Comparison of ENCODE assay signal across 15 cellular contexts in the genomic region with DNA sequence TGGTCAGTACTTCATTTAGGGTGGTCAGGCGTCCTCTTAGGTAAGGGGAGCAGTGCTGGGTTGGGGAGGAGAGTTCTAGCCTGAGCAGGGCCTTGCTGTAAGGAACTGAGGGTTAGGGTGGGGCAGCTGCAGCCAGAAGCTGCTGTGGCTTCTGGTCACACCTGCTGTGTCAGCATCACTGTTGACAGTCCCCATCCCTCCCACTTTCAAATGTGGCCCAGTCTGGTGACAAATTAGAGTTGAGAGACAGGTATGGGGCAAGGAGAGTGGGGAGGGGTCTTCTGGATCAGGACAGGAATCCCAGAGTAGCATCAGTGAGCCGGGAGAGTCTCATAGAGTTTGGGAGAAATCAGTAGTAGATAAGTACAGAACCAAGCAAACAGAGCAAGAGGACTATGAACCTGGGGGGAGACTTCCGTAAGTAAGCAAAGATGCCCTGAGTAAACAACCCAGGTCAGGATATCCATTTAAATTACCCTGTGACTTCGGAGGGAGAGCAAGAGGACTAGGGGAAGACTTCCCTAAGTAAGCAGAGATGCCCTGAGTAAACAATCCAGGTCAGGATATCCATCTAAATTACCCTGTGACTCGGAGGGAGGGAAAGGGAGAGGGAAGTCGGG. TPM values are rescaled to one million over a fixed set of nuclear protein-coding genes. Genes with fewer than 3 reads are reported as not detected.
DNase-seq lines count a peak whose midpoint lies in the region; FAIRE-seq and TF ChIP-seq lines count a peak whose summit lies in the region.
"Had no signal": no experiment of that assay in that cellular context is flagged by ENCODE, and none has a peak within 500 bp of the region (broad histone marks: within the 10 kb centered on the region; RNA-seq: fewer than 3 reads in every experiment).

No MANE protein-coding gene starts in this region.

- no peak overlapping the region for H3K9ac ChIP-seq in H1 (replicated peaks in 1 of 4; ENCODE audit: extremely low read depth in 1 of 4, low read depth in 3 of 4, low read length in 3 of 4)

- no peak for TF ChIP-seq EP300 in H1 (IDR thresholded peaks at IDR 0.05; ENCODE audit: borderline replicate concordance in 1 of 2, low read depth in 2 of 2, low read length in 2 of 2)

- H3K27ac ChIP-seq in H1 (ENCODE audit: low read depth, low read length) (no peak overlapping the region), osteoblast (ENCODE audit: low read depth, low read length) (no peak overlapping the region)
- H3K27ac ChIP-seq: brain microvascular endothelial cell, thoracic aorta had no signal

- H4K5ac ChIP-seq in H1 (ENCODE audit: insufficient read length, low read depth, low read length) = no peak overlapping the region

- H2BK15ac ChIP-seq in H1 (ENCODE audit: low read length) = no peak overlapping the region

- H3K79me1 ChIP-seq in H1 (ENCODE audit: low read depth, low read length) = peaks cover 2% of the 10 kb centered on the region; the same call in 1 of the 2 replicates

- FAIRE-seq in H1 (lab: Jason Lieb, UNC) = no peak
- FAIRE-seq: A204.1 had no signal

- H4K8ac ChIP-seq in H1 (ENCODE audit: extremely low read depth, insufficient read depth, low read length) = no peak overlapping the region

- H2AK5ac ChIP-seq in H1 (ENCODE audit: low read depth, low read length) = no peak overlapping the region

- H2BK12ac ChIP-seq in H1 (ENCODE audit: low read depth, low read length) = no peak overlapping the region

- H3K9me3 ChIP-seq in H1 (ENCODE audit: insufficient read depth in 2 of 2, low read depth in 1 of 2, low read length in 1 of 2) (no peaks in the 10 kb centered on the region), osteoblast (ENCODE audit: low read depth, low read length) (no peaks in the 10 kb centered on the region)
- H3K9me3 ChIP-seq: thoracic aorta had no signal

- H2BK20ac ChIP-seq in H1 (ENCODE audit: low read length) = no peak overlapping the region

- peak overlapping the region in 1 of 2 experiments; percentile 17; a peak in 1 of 4 replicates for H3K4me2 ChIP-seq in H1 (ENCODE audit: insufficient read depth in 1 of 2, low read depth in 2 of 2, low read length in 2 of 2)
- H3K4me2 ChIP-seq in osteoblast (ENCODE audit: insufficient read depth, low read length) = no peak overlapping the region

- whole genome bisulfite sequencing in H1 (ENCODE audit: extremely low coverage in 1 of 2, insufficient coverage in 1 of 2, insufficient read length in 1 of 2, insufficient replicate concordance in 2 of 2, low coverage in 1 of 2, low lambda C conversion rate in 2 of 2, missing lambda C conversion rate in 1 of 2), 2 experiments = 69% methylated on average over 6 of the region's 6 CpGs; no CpG with 5 or more reads in 1 of the 2 experiments

- H3K4me1 ChIP-seq in H1 (replicated peaks in 1 of 4; ENCODE audit: control insufficient read depth in 3 of 4, insufficient read depth in 4 of 4, low read length in 3 of 4) = peaks cover 0 to 13% (median 3%) of the 10 kb centered on the region in 4 experiments; a peak in 5 of 7 replicates
- H3K4me1 ChIP-seq in osteoblast (ENCODE audit: insufficient read depth, low read length) = no peaks in the 10 kb centered on the region

- H3K27me3 ChIP-seq in H1 (replicated peaks in 1 of 4; ENCODE audit: control insufficient read depth in 3 of 4, extremely low read depth in 1 of 4, insufficient read depth in 3 of 4, low read length in 3 of 4) (no peaks in the 10 kb centered on the region), osteoblast (ENCODE audit: insufficient read depth, low read length) (no peaks in the 10 kb centered on the region)
- H3K27me3 ChIP-seq: brain microvascular endothelial cell had no signal

- POLR2A ChIA-PET in H1 (lab: Charles Lee; ENCODE audit: partially characterized antibody) = interaction anchor here (0.6 kb wide), 1 partner anchor 484 kb away, joined by 3 read pairs; no protein-coding TSS in a partner anchor

- H3K18ac ChIP-seq in H1 (ENCODE audit: extremely low read depth, low read length) = no peak overlapping the region

- H3K4me3 ChIP-seq in H1 (ENCODE audit: extremely low read depth in 1 of 4, insufficient read depth in 2 of 4, low read depth in 3 of 4, low read length in 4 of 4) = no peak overlapping the region
- no peak overlapping the region for H3K4me3 ChIP-seq in osteoblast (ENCODE audit: insufficient read depth, low read length)
- H3K4me3 ChIP-seq: thoracic aorta had no signal

- H4K20me1 ChIP-seq in H1 (replicated peaks in 1 of 2; ENCODE audit: control insufficient read depth in 1 of 2, insufficient read depth in 2 of 2, low read length in 2 of 2) (peaks cover 3 to 7% of the 10 kb centered on the region in 2 experiments), osteoblast (ENCODE audit: insufficient read depth, low read length) (peaks cover 32% of the 10 kb centered on the region)

- TF ChIP-seq RAD21 in H1 (IDR thresholded peaks at IDR 0.05 in 1 of 2, conservative IDR thresholded peaks at IDR 0.05 in 1 of 2; ENCODE audit: low read depth in 2 of 2, low read length in 2 of 2) = no peak

- H2AFZ ChIP-seq in H1 (ENCODE audit: low read length) (no peak overlapping the region), osteoblast (ENCODE audit: low read length) (no peak overlapping the region)

- H2BK120ac ChIP-seq in H1 (replicated peaks; ENCODE audit: low read depth, low read length) = no peak overlapping the region

- peak overlapping the region; percentile 71; the same call in 1 of the 2 replicates for H2BK5ac ChIP-seq in H1 (ENCODE audit: low read depth, low read length)

- peaks cover 3 to 7% (median 6%) of the 10 kb centered on the region in 4 experiments; a peak in 5 of 8 replicates for H3K36me3 ChIP-seq in H1 (ENCODE audit: control insufficient read depth in 2 of 4, insufficient read depth in 4 of 4, low read length in 3 of 4)
- peaks cover 35% of the 10 kb centered on the region for H3K36me3 ChIP-seq in osteoblast (ENCODE audit: insufficient read depth, low read length)

- H3K79me2 ChIP-seq in H1 (ENCODE audit: control insufficient read depth in 1 of 2, insufficient read depth in 2 of 2, low read length in 2 of 2) (no peaks in the 10 kb centered on the region), osteoblast (ENCODE audit: insufficient read depth, low read length) (peaks cover 42% of the 10 kb centered on the region)

- no peaks in the 10 kb centered on the region for H3K23me2 ChIP-seq in H1 (ENCODE audit: low read depth, low read length)

- H4K91ac ChIP-seq in H1 (replicated peaks; ENCODE audit: insufficient read length, low read length) = no peak overlapping the region

- TF ChIP-seq CTCF in H1 (IDR thresholded peaks at IDR 0.05; ENCODE audit: control extremely low read depth in 1 of 3, insufficient read depth in 1 of 3, low read depth in 1 of 3, low read length in 3 of 3) (no peak), osteoblast (IDR thresholded peaks at IDR 0.05; ENCODE audit: extremely low read depth, low read depth, low read length) (no peak)

- TF ChIP-seq POLR2A in H1 (IDR thresholded peaks at IDR 0.05; ENCODE audit: control extremely low read depth in 1 of 2, low read depth in 2 of 2, low read length in 2 of 2) = no peak

- CTCF ChIA-PET in H1 (lab: Charles Lee; ENCODE audit: partially characterized antibody) = interaction anchor here (0.7 kb wide), 1 partner anchor 10 kb away, joined by 3 read pairs; no protein-coding TSS in a partner anchor

- no peak overlapping the region for H3K4ac ChIP-seq in H1 (replicated peaks; ENCODE audit: insufficient read length, low read depth, low read length)

- DNase-seq in DMS53 (lab: John Stamatoyannopoulos, UW) (peak; percentile 22), DMS53 treated with DMSO at 0.1 percent for 48 hours (lab: John Stamatoyannopoulos, UW; ENCODE audit: unreplicated experiment) (no peak), NCI-H69 (lab: John Stamatoyannopoulos, UW) (peak; percentile 61), H1 (ENCODE audit: low read depth in 1 of 2, low spot score in 2 of 2) (no peak), osteoblast (ENCODE audit: insufficient read length, low spot score, missing footprints) (peak; percentile 50), NOMO-1 treated with DMSO at 0.1 percent for 48 hours (lab: John Stamatoyannopoulos, UW; ENCODE audit: unreplicated experiment) (no peak), NCI-H2029 treated with DMSO at 0.1 percent for 48 hours (lab: John Stamatoyannopoulos, UW) (no peak), ACHN (no peak)
- DNase-seq: activated CD8-positive, alpha-beta memory T cell treated with anti-CD3 and anti-CD28 coated beads for 24 hours; brain microvascular endothelial cell; islet precursor cell; NCI-H510A; stimulated activated CD4-positive, alpha-beta T cell treated with anti-CD3 and anti-CD28 coated beads, Interleukin-4, amount 100 ng/mL, for 1 hour had no signal

- in situ Hi-C loops in ACHN (cut with HindIII; ENCODE audit: low pct_ligation_motif_present, low pct_unique_long_range_greater_than_20kb, low sequenced_read_pairs) = no loop called here

- H3K23ac ChIP-seq in H1 (ENCODE audit: insufficient read length) = no peak overlapping the region

- no peak overlapping the region for H3K56ac ChIP-seq in H1 (replicated peaks; ENCODE audit: insufficient read length, low read depth, low read length)

- H3K14ac ChIP-seq in H1 (ENCODE audit: insufficient read length) = no peak overlapping the region

TF ChIP-seq in H1, 55 proteins besides CTCF, POLR2A, EP300 and RAD21 (continues in another document):
- TF ChIP-seq JUN (IDR thresholded peaks at IDR 0.05; ENCODE audit: low read depth, low read length) = no peak
- no peak for TF ChIP-seq GTF2F1 (IDR thresholded peaks at IDR 0.05; ENCODE audit: borderline replicate concordance, low read depth, low read length)
- TF ChIP-seq GABPA (IDR thresholded peaks at IDR 0.05; ENCODE audit: borderline replicate concordance, insufficient read depth, low read length) = no peak
- no peak for TF ChIP-seq TAF1 (IDR thresholded peaks at IDR 0.05; ENCODE audit: low read depth, low read length)
- no peak for TF ChIP-seq SIX5 (IDR thresholded peaks at IDR 0.05; ENCODE audit: low read depth, low read length)
- no peak for TF ChIP-seq CHD2 (IDR thresholded peaks at IDR 0.05; ENCODE audit: low read length)
- no peak for TF ChIP-seq EZH2 (IDR thresholded peaks at IDR 0.05; ENCODE audit: low read depth, low read length, severe bottlenecking)

RNA-seq across cellular contexts. Expression of gene PPP6R2, which starts 53.7 kb away (rescaled TPM):
- total RNA-seq in H1 (2021; fragmentation: NEBNext Ultra II Directional; extraction: Animal tissue kit (Norgen Biotek cat#: 25700)) = 32.2 and 32.3 TPM in 2 replicates
- polyA plus RNA-seq in H1 (2011; rRNA removed) = 25.0 and 33.1 TPM in 2 replicates
- 34.4 TPM for polyA plus RNA-seq in H1 (2011; cell fraction: cytosol; rRNA removed)
- 140 TPM for polyA plus RNA-seq in H1 (2011; cell fraction: nucleus; rRNA removed)
- polyA plus RNA-seq in H1 (2012, experiment 1 of 2) = 24.5 to 41.1 TPM (median 35.3 TPM) in 4 replicates
- 25.1 TPM for polyA plus RNA-seq in H1 (2012, experiment 2 of 2)
- 17.9 TPM for polyA plus RNA-seq in H1 (2013, experiment 1 of 2)
- 16.7 TPM for polyA plus RNA-seq in H1 (2013, experiment 2 of 2)
- polyA minus RNA-seq in H1 (2011; rRNA and poly(A)+ RNA removed) = 30.2 and 31.7 TPM in 2 replicates
- 23.9 TPM for polyA minus RNA-seq in H1 (2011; cell fraction: cytosol; rRNA and poly(A)+ RNA removed)
- 34.9 TPM for polyA minus RNA-seq in H1 (2011; cell fraction: nucleus; rRNA and poly(A)+ RNA removed)
- 51.0 and 61.2 TPM in 2 replicates for total RNA-seq in osteoblast

Comparison
In these comparisons a context has a peak if more than half of its experiments do, and no peak if none do; other contexts are left out.
1. DNase-seq: peak in DMS53 (single experiment), NCI-H69 (single experiment) and osteoblast (single experiment); none in DMS53 treated with DMSO at 0.1 percent for 48 hours (single experiment), H1 (0 of 2), NOMO-1 treated with DMSO at 0.1 percent for 48 hours (single experiment), NCI-H2029 treated with DMSO at 0.1 percent for 48 hours (single experiment) and ACHN (single experiment).